In the genomic region with DNA sequence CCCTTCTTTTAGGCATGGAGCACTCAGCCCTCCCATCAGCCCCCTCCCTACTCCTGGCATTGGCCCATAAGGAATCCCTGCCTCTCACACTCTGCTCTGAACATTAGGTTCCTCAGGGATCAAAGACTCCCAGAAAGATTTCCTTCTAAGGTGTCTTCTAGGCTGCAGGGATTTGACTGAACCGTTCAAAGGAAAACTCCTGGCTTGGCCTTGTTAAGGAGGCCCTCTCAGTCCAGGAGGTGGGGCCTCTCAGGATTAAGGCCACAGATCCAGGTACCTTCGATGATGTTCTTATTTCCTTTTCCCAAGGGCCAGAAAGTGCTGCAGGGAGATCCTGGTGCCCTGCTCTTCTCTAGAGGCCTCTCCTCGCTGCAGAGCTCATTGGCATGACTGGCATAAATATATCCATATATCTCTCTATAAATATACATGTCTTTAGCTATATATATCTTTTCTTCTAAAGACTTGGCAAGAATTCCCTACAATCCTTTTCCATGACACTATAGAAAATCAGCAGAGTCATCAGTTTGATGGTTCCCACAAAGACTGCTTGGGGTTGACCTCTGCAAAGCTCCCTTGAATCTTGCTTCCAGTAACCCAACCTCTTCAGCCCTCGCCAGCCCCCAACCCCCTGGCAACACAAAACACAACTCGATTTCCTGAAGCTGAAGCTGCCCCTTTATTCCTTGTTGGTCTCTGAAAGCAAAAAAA, we compare ENCODE assay signal across 1 cellular context.
TF ChIP-seq lines count a peak whose summit lies in the region.

No MANE protein-coding gene starts in this region.

TF ChIP-seq in IMR-90, 13 proteins besides CTCF, POLR2A, EP300 and RAD21:
- no peak for TF ChIP-seq FOS (IDR thresholded peaks at IDR 0.05; ENCODE audit: low read depth, low read length)
- TF ChIP-seq CHD1 (IDR thresholded peaks at IDR 0.05; ENCODE audit: low read depth, low read length) = no peak
- TF ChIP-seq MAZ (IDR thresholded peaks at IDR 0.05; ENCODE audit: borderline replicate concordance, low read depth, low read length) = no peak
- no peak for TF ChIP-seq RCOR1 (IDR thresholded peaks at IDR 0.05; ENCODE audit: insufficient replicate concordance, low read length)
- TF ChIP-seq CEBPB (IDR thresholded peaks at IDR 0.05; ENCODE audit: low read depth, low read length) = no peak
- no peak for TF ChIP-seq MXI1 (IDR thresholded peaks at IDR 0.05; ENCODE audit: borderline replicate concordance, low read depth, low read length)
- TF ChIP-seq RFX5 (IDR thresholded peaks at IDR 0.05; ENCODE audit: low read depth, low read length) = no peak
- TF ChIP-seq BHLHE40 (IDR thresholded peaks at IDR 0.05; ENCODE audit: low read depth, low read length) = no peak
- TF ChIP-seq, protein P1, sequence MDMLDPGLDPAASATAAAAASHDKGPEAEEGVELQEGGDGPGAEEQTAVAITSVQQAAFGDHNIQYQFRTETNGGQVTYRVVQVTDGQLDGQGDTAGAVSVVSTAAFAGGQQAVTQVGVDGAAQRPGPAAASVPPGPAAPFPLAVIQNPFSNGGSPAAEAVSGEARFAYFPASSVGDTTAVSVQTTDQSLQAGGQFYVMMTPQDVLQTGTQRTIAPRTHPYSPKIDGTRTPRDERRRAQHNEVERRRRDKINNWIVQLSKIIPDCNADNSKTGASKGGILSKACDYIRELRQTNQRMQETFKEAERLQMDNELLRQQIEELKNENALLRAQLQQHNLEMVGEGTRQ (IDR thresholded peaks at IDR 0.05; ENCODE audit: low read depth, low read length) = no peak
- TF ChIP-seq MAFK (IDR thresholded peaks at IDR 0.05; ENCODE audit: low read depth, low read length) = peak; percentile 90
- TF ChIP-seq NFE2L2 (IDR thresholded peaks at IDR 0.05; ENCODE audit: low read depth, low read length) = 0 out of 2 replicates have a peak, but pooled peaks have one; percentile 20
